Comparison of ENCODE assay signal across 9 cellular contexts in genomic region chr1:168343566-168343965, GRCh38.
DNase-seq lines count a peak whose midpoint lies in the region; ATAC-seq and TF ChIP-seq lines count a peak whose summit lies in the region.
"Had no signal": no experiment of that assay in that cellular context is flagged by ENCODE, and none has a peak within 500 bp of the region (broad histone marks: within the 10 kb centered on the region; RNA-seq: fewer than 3 reads in every experiment).

No MANE protein-coding gene starts in this region.

- peaks cover 27% of the 10 kb centered on the region for H3K4me1 Mint-ChIP-seq in activated naive CD4-positive, alpha-beta T cell treated with anti-CD3 and anti-CD28 coated beads for 36 hours (ENCODE audit: low read depth)
- H3K4me1 Mint-ChIP-seq in activated CD4-positive, alpha-beta T cell treated with anti-CD3 and anti-CD28 coated beads, Interleukin-2, amount 10 ng/mL, durations not matched to agents 7 days and 5 days = peaks cover 62% of the 10 kb centered on the region

- H3K27ac Mint-ChIP-seq in activated naive CD4-positive, alpha-beta T cell treated with anti-CD3 and anti-CD28 coated beads for 36 hours = no peak overlapping the region
- H3K27ac Mint-ChIP-seq in activated CD4-positive, alpha-beta T cell treated with anti-CD3 and anti-CD28 coated beads, Interleukin-2, amount 10 ng/mL, durations not matched to agents 7 days and 5 days = no peak overlapping the region

- no peaks in the 10 kb centered on the region for H3K36me3 Mint-ChIP-seq in activated naive CD4-positive, alpha-beta T cell treated with anti-CD3 and anti-CD28 coated beads for 36 hours (ENCODE audit: low read depth)
- peaks cover 12% of the 10 kb centered on the region for H3K36me3 Mint-ChIP-seq in activated CD4-positive, alpha-beta T cell treated with anti-CD3 and anti-CD28 coated beads, Interleukin-2, amount 10 ng/mL, durations not matched to agents 7 days and 5 days (ENCODE audit: low read depth)

- CTCF ChIA-PET in activated naive CD4-positive, alpha-beta T cell treated with anti-CD3 and anti-CD28 coated beads for 36 hours (lab: Charles Lee) = interaction anchor here (0.6 to 5.2 kb wide), 23 partner anchors 9 to 260 kb away, joined by 3 to 72 read pairs (median 8); partner anchors contain the start of gene SFT2D2
- CTCF ChIA-PET in RWPE1 (lab: Yijun Ruan, JAX) = interaction anchor here (0.6 to 2.5 kb wide), 8 partner anchors 79 to 1490 kb away, joined by 3 to 25 read pairs (median 4); no protein-coding TSS in a partner anchor
- CTCF ChIA-PET in activated CD4-positive, alpha-beta T cell treated with anti-CD3 and anti-CD28 coated beads, Interleukin-2, amount 10 ng/mL, durations not matched to agents 7 days and 5 days (lab: Charles Lee) = interaction anchor here (0.6 to 3.9 kb wide), 19 partner anchors 13 to 1007 kb away, joined by 3 to 79 read pairs (median 7); partner anchors contain the start of gene TIPRL

- no peak overlapping the region for H3K4me3 ChIP-seq in epithelial cell of proximal tubule (ENCODE audit: low read depth, low read length)

- DNase-seq in NCI-H146 (lab: John Stamatoyannopoulos, UW) = peak; percentile 16
- DNase-seq in NCI-H146 treated with DMSO at 0.1 percent for 48 hours (lab: John Stamatoyannopoulos, UW; ENCODE audit: unreplicated experiment) = no peak
- DNase-seq in NCI-H69 (lab: John Stamatoyannopoulos, UW) = peak; percentile 32
- DNase-seq in epithelial cell of proximal tubule (ENCODE audit: low read depth) = no peak
- DNase-seq in sciatic nerve (ENCODE audit: low spot score) = no peak
- DNase-seq in activated naive CD4-positive, alpha-beta T cell treated with anti-CD3 and anti-CD28 coated beads for 36 hours = no peak
- DNase-seq in RWPE1 (ENCODE audit: low spot score) = no peak
- no peak for DNase-seq in activated CD4-positive, alpha-beta T cell treated with anti-CD3 and anti-CD28 coated beads, Interleukin-2, amount 10 ng/mL, durations not matched to agents 7 days and 5 days
- DNase-seq: ACHN had no signal

- no peaks in the 10 kb centered on the region for H3K9me3 Mint-ChIP-seq in activated naive CD4-positive, alpha-beta T cell treated with anti-CD3 and anti-CD28 coated beads for 36 hours
- H3K9me3 Mint-ChIP-seq in activated CD4-positive, alpha-beta T cell treated with anti-CD3 and anti-CD28 coated beads, Interleukin-2, amount 10 ng/mL, durations not matched to agents 7 days and 5 days = peaks cover 2% of the 10 kb centered on the region

- POLR2A ChIA-PET in RWPE1 (lab: Yijun Ruan, JAX; ENCODE audit: low non-redundant PET) = no interaction called here
- POLR2A ChIA-PET in activated CD4-positive, alpha-beta T cell treated with anti-CD3 and anti-CD28 coated beads, Interleukin-2, amount 10 ng/mL, durations not matched to agents 7 days and 5 days (lab: Charles Lee) = no interaction called here

- peak; percentile 13 for ATAC-seq in sciatic nerve

- no peak overlapping the region for H3K27ac ChIP-seq in RWPE1

- peak; percentile 44 for TF ChIP-seq CTCF in epithelial cell of proximal tubule (conservative IDR thresholded peaks at IDR 0.05; ENCODE audit: low read depth, low read length)
- TF ChIP-seq CTCF in RWPE1 (conservative IDR thresholded peaks at IDR 0.05; ENCODE audit: low read depth) = no peak

- H3K4me3 Mint-ChIP-seq in activated naive CD4-positive, alpha-beta T cell treated with anti-CD3 and anti-CD28 coated beads for 36 hours = no peak overlapping the region
- H3K4me3 Mint-ChIP-seq in activated CD4-positive, alpha-beta T cell treated with anti-CD3 and anti-CD28 coated beads, Interleukin-2, amount 10 ng/mL, durations not matched to agents 7 days and 5 days = no peak overlapping the region

- no peaks in the 10 kb centered on the region for H3K27me3 Mint-ChIP-seq in activated naive CD4-positive, alpha-beta T cell treated with anti-CD3 and anti-CD28 coated beads for 36 hours (ENCODE audit: low read depth)
- H3K27me3 Mint-ChIP-seq in activated CD4-positive, alpha-beta T cell treated with anti-CD3 and anti-CD28 coated beads, Interleukin-2, amount 10 ng/mL, durations not matched to agents 7 days and 5 days = no peaks in the 10 kb centered on the region

- intact Hi-C loops in sciatic nerve (cut with DNase I) = no loop called here
- intact Hi-C loops in activated naive CD4-positive, alpha-beta T cell treated with anti-CD3 and anti-CD28 coated beads for 36 hours (cut with micrococcal nuclease) = loop anchor here (5.0 to 10.0 kb wide), 6 partner anchors 79 to 1024 kb away; partner anchors contain the start of genes ATP1B1, BLZF1 and NME7

Comparison
In these comparisons a context has a peak if more than half of its experiments do, and no peak if none do; other contexts are left out.
1. DNase-seq: peak in NCI-H146 (single experiment) and NCI-H69 (single experiment); none in NCI-H146 treated with DMSO at 0.1 percent for 48 hours (single experiment), epithelial cell of proximal tubule (single experiment), sciatic nerve (single experiment), activated naive CD4-positive, alpha-beta T cell treated with anti-CD3 and anti-CD28 coated beads for 36 hours (single experiment), RWPE1 (single experiment) and activated CD4-positive, alpha-beta T cell treated with anti-CD3 and anti-CD28 coated beads, Interleukin-2, amount 10 ng/mL, durations not matched to agents 7 days and 5 days (single experiment).